1 cellular context compared by ENCODE assay signal in genomic region chr1:77888071-77888428, GRCh38.
TF ChIP-seq lines count a peak whose summit lies in the region.

No MANE protein-coding gene starts in this region.

TF ChIP-seq in HEK293, 187 proteins besides CTCF, POLR2A, EP300 and RAD21 (continued from another document):
- TF ChIP-seq ZSCAN16 (tag by site-specific recombination; IDR thresholded peaks at IDR 0.05) (no peak), ZNF580 (tag by site-specific recombination; IDR thresholded peaks at IDR 0.05) (0 out of 2 replicates have a peak, but pooled peaks have one; percentile 65), SCRT1 (tag by site-specific recombination; IDR thresholded peaks at IDR 0.05; ENCODE audit: borderline replicate concordance) (no peak), ZNF121 (tag by site-specific recombination; IDR thresholded peaks at IDR 0.05) (0 out of 2 replicates have a peak, but pooled peaks have one; percentile 13), ZNF513 (tag by site-specific recombination; IDR thresholded peaks at IDR 0.05) (0 out of 2 replicates have a peak, but pooled peaks have one; percentile 4), ZBTB20 (tag by site-specific recombination; IDR thresholded peaks at IDR 0.05) (peak; percentile 65; the same call in 1 of the 2 replicates), KLF16 (tag by site-specific recombination; IDR thresholded peaks at IDR 0.05) (0 out of 2 replicates have a peak, but pooled peaks have one; percentile 37), ZNF510 (tag by site-specific recombination; IDR thresholded peaks at IDR 0.05; ENCODE audit: insufficient replicate concordance) (no peak), ZNF174 (tag by site-specific recombination; IDR thresholded peaks at IDR 0.05) (no peak), ZNF530 (tag by site-specific recombination; IDR thresholded peaks at IDR 0.05; ENCODE audit: low read depth) (no peak), ZSCAN4 (tag by site-specific recombination; IDR thresholded peaks at IDR 0.05) (no peak), ZNF600 (tag by site-specific recombination; IDR thresholded peaks at IDR 0.05) (no peak), ZNF514 (tag by site-specific recombination; IDR thresholded peaks at IDR 0.05) (no peak), ZNF449 (tag by site-specific recombination; IDR thresholded peaks at IDR 0.05) (0 out of 2 replicates have a peak, but pooled peaks have one; percentile 63), MYNN (tag by site-specific recombination; IDR thresholded peaks at IDR 0.05; ENCODE audit: borderline replicate concordance) (no peak), ZNF518A (tag by site-specific recombination; conservative IDR thresholded peaks at IDR 0.05; ENCODE audit: low read depth) (no peak; the same call in 1 of the 2 replicates), PRDM1 (tag by site-specific recombination; IDR thresholded peaks at IDR 0.05) (0 out of 2 replicates have a peak, but pooled peaks have one; percentile 25), ZNF394 (tag by site-specific recombination; IDR thresholded peaks at IDR 0.05; ENCODE audit: borderline replicate concordance) (peak; percentile 97), ZNF626 (tag by site-specific recombination; IDR thresholded peaks at IDR 0.05) (no peak), ZNF585B (tag by site-specific recombination; IDR thresholded peaks at IDR 0.05) (no peak), ZNF548 (tag by site-specific recombination; IDR thresholded peaks at IDR 0.05) (no peak), ZFP69B (tag by site-specific recombination; IDR thresholded peaks at IDR 0.05) (peak; percentile 97), GLIS2 (tag by site-specific recombination; IDR thresholded peaks at IDR 0.05) (no peak), GLIS1 (tag by site-specific recombination; IDR thresholded peaks at IDR 0.05) (no peak), ZBTB48 (tag by site-specific recombination; IDR thresholded peaks at IDR 0.05) (0 out of 2 replicates have a peak, but pooled peaks have one; percentile 14), ZBTB8A (tag by site-specific recombination; IDR thresholded peaks at IDR 0.05) (peak; percentile 98), ZNF529 (tag by site-specific recombination; IDR thresholded peaks at IDR 0.05; ENCODE audit: insufficient replicate concordance) (no peak), HOXA7 (CRISPR knock-in tag; IDR thresholded peaks at IDR 0.05; ENCODE audit: borderline replicate concordance) (no peak), YY2 (tag by site-specific recombination; IDR thresholded peaks at IDR 0.05) (0 out of 2 replicates have a peak, but pooled peaks have one; percentile 41), ZNF311 (tag by site-specific recombination; IDR thresholded peaks at IDR 0.05; ENCODE audit: borderline replicate concordance) (no peak), ZNF692 (tag by site-specific recombination; IDR thresholded peaks at IDR 0.05) (peak; percentile 99), TCF7L2 (IDR thresholded peaks at IDR 0.05; ENCODE audit: borderline replicate concordance, low read depth, low read length) (no peak), MZF1 (tag by site-specific recombination; IDR thresholded peaks at IDR 0.05; ENCODE audit: borderline replicate concordance) (peak; percentile 78), ZNF677 (tag by site-specific recombination; IDR thresholded peaks at IDR 0.05) (no peak), ZNF76 (tag by site-specific recombination; IDR thresholded peaks at IDR 0.05; ENCODE audit: borderline replicate concordance, low read depth) (no peak), OVOL3 (tag by site-specific recombination; IDR thresholded peaks at IDR 0.05) (0 out of 2 replicates have a peak, but pooled peaks have one; percentile 17), ZNF610 (tag by site-specific recombination; IDR thresholded peaks at IDR 0.05; ENCODE audit: borderline replicate concordance) (no peak), TRIM28 (IDR thresholded peaks at IDR 0.05; ENCODE audit: borderline replicate concordance, low read length) (peak; percentile 40; the same call in 1 of the 2 replicates), ZNF391 (tag by site-specific recombination; IDR thresholded peaks at IDR 0.05; ENCODE audit: borderline replicate concordance, low read depth) (peak; percentile 67; the same call in 1 of the 2 replicates), ZNF10 (tag by site-specific recombination; IDR thresholded peaks at IDR 0.05) (peak; percentile 44; the same call in 1 of the 2 replicates), ZNF366 (tag by site-specific recombination; conservative IDR thresholded peaks at IDR 0.05) (0 out of 2 replicates have a peak, but pooled peaks have one; percentile 40)
